1 cellular context compared by ENCODE assay signal in the genomic region with DNA sequence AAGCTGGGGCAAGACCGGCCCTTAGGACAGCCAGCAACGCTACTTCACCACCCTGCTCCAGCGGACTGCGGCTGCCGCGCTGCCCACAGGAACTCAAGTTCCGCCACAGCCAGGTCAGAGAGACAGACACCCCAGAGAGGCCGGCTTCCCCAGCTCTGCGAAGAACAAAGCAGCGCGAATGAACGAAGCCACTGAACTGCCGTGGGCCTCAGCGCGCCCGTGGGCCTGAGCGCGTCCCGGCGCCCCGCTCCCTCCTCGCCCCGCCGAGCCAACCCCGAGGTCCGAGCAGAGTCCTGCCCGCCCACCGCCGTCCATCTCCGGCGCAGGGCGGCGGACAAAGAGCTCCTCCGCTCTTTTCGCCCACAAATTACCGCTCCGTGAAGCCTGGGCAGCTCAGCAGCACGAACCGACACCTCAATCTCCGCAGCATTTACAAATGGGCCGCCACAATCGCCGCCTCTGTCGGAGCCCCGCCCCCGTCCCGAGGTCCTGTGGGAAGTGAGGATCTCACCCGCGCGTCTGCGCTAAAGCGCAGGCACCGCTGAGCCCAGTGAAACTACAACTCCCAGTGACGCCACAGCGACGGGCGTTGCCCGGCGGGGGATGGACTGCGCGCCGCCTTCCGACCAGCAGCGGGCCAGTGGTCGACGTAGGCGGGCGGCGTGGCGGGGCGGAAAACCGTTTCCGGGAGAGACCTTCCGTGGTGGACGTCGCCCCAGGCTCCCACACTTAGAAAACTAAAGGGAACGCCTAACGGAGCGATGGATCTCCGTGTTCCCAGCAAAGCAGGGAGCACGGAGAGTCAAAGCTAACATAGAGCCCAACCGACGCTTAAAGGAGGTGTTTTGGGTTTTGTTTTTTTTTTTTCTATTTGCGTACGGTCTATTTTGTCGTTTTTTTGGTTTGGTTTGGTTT.
A peak's percentile ranks its signal among the peaks of the same experiment; 100 is the strongest.
TF ChIP-seq lines count a peak whose summit lies in the region.

No MANE protein-coding gene starts in this region.

TF ChIP-seq in HepG2, 621 proteins besides CTCF, POLR2A, EP300 and RAD21 (continued from another document and continues in another):
- TF ChIP-seq, protein P1, sequence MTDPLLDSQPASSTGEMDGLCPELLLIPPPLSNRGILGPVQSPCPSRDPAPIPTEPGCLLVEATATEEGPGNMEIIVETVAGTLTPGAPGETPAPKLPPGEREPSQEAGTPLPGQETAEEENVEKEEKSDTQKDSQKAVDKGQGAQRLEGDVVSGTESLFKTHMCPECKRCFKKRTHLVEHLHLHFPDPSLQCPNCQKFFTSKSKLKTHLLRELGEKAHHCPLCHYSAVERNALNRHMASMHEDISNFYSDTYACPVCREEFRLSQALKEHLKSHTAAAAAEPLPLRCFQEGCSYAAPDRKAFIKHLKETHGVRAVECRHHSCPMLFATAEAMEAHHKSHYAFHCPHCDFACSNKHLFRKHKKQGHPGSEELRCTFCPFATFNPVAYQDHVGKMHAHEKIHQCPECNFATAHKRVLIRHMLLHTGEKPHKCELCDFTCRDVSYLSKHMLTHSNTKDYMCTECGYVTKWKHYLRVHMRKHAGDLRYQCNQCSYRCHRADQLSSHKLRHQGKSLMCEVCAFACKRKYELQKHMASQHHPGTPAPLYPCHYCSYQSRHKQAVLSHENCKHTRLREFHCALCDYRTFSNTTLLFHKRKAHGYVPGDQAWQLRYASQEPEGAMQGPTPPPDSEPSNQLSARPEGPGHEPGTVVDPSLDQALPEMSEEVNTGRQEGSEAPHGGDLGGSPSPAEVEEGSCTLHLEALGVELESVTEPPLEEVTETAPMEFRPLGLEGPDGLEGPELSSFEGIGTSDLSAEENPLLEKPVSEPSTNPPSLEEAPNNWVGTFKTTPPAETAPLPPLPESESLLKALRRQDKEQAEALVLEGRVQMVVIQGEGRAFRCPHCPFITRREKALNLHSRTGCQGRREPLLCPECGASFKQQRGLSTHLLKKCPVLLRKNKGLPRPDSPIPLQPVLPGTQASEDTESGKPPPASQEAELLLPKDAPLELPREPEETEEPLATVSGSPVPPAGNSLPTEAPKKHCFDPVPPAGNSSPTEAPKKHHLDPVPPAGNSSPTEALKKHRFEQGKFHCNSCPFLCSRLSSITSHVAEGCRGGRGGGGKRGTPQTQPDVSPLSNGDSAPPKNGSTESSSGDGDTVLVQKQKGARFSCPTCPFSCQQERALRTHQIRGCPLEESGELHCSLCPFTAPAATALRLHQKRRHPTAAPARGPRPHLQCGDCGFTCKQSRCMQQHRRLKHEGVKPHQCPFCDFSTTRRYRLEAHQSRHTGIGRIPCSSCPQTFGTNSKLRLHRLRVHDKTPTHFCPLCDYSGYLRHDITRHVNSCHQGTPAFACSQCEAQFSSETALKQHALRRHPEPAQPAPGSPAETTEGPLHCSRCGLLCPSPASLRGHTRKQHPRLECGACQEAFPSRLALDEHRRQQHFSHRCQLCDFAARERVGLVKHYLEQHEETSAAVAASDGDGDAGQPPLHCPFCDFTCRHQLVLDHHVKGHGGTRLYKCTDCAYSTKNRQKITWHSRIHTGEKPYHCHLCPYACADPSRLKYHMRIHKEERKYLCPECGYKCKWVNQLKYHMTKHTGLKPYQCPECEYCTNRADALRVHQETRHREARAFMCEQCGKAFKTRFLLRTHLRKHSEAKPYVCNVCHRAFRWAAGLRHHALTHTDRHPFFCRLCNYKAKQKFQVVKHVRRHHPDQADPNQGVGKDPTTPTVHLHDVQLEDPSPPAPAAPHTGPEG (CRISPR knock-in tag; IDR thresholded peaks at IDR 0.05) = peak; percentile 46; the same call in 1 of the 2 replicates
- TF ChIP-seq, protein P2, sequence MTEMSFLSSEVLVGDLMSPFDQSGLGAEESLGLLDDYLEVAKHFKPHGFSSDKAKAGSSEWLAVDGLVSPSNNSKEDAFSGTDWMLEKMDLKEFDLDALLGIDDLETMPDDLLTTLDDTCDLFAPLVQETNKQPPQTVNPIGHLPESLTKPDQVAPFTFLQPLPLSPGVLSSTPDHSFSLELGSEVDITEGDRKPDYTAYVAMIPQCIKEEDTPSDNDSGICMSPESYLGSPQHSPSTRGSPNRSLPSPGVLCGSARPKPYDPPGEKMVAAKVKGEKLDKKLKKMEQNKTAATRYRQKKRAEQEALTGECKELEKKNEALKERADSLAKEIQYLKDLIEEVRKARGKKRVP (CRISPR knock-in tag; IDR thresholded peaks at IDR 0.05) = peak in 1 of 2 experiments; percentile 56; a peak in 1 of 4 replicates
- TF ChIP-seq, protein P3, sequence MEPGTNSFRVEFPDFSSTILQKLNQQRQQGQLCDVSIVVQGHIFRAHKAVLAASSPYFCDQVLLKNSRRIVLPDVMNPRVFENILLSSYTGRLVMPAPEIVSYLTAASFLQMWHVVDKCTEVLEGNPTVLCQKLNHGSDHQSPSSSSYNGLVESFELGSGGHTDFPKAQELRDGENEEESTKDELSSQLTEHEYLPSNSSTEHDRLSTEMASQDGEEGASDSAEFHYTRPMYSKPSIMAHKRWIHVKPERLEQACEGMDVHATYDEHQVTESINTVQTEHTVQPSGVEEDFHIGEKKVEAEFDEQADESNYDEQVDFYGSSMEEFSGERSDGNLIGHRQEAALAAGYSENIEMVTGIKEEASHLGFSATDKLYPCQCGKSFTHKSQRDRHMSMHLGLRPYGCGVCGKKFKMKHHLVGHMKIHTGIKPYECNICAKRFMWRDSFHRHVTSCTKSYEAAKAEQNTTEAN (CRISPR knock-in tag; conservative IDR thresholded peaks at IDR 0.05) = no peak
- TF ChIP-seq NFE2L2 (IDR thresholded peaks at IDR 0.05; ENCODE audit: low read length) = 0 out of 2 replicates have a peak, but pooled peaks have one; percentile 5
- peak; percentile 74 for TF ChIP-seq DMAP1 (CRISPR knock-in tag; IDR thresholded peaks at IDR 0.05)
- no peak for TF ChIP-seq SIX4 (CRISPR knock-in tag; IDR thresholded peaks at IDR 0.05)
- TF ChIP-seq SP140L (CRISPR knock-in tag; IDR thresholded peaks at IDR 0.05; ENCODE audit: borderline replicate concordance) = no peak
- no peak for TF ChIP-seq ZSCAN12 (CRISPR knock-in tag; IDR thresholded peaks at IDR 0.05)
- TF ChIP-seq ZNF839 (CRISPR knock-in tag; IDR thresholded peaks at IDR 0.05; ENCODE audit: borderline replicate concordance) = no peak
- TF ChIP-seq ZNF543 (CRISPR knock-in tag; IDR thresholded peaks at IDR 0.05) = no peak
- TF ChIP-seq HNF4A (CRISPR knock-in tag; IDR thresholded peaks at IDR 0.05) = no peak
- TF ChIP-seq, protein P4, sequence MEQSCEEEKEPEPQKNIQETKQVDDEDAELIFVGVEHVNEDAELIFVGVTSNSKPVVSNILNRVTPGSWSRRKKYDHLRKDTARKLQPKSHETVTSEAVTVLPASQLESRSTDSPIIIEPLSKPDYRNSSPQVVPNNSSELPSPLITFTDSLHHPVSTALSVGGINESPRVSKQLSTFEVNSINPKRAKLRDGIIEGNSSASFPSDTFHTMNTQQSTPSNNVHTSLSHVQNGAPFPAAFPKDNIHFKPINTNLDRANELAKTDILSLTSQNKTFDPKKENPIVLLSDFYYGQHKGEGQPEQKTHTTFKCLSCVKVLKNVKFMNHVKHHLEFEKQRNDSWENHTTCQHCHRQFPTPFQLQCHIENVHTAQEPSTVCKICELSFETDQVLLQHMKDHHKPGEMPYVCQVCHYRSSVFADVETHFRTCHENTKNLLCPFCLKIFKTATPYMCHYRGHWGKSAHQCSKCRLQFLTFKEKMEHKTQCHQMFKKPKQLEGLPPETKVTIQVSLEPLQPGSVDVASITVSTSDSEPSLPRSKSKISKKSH (CRISPR knock-in tag; IDR thresholded peaks at IDR 0.05; ENCODE audit: borderline replicate concordance) = peak; percentile 35; the same call in 1 of the 2 replicates
- TF ChIP-seq, protein P5, sequence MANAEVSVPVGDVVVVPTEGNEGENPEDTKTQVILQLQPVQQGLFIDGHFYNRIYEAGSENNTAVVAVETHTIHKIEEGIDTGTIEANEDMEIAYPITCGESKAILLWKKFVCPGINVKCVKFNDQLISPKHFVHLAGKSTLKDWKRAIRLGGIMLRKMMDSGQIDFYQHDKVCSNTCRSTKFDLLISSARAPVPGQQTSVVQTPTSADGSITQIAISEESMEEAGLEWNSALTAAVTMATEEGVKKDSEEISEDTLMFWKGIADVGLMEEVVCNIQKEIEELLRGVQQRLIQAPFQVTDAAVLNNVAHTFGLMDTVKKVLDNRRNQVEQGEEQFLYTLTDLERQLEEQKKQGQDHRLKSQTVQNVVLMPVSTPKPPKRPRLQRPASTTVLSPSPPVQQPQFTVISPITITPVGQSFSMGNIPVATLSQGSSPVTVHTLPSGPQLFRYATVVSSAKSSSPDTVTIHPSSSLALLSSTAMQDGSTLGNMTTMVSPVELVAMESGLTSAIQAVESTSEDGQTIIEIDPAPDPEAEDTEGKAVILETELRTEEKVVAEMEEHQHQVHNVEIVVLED (CRISPR knock-in tag; IDR thresholded peaks at IDR 0.05; ENCODE audit: borderline replicate concordance) = peak; percentile 96
- peak; percentile 88 for TF ChIP-seq ELF3 (CRISPR knock-in tag; IDR thresholded peaks at IDR 0.05)
- TF ChIP-seq, protein P6, sequence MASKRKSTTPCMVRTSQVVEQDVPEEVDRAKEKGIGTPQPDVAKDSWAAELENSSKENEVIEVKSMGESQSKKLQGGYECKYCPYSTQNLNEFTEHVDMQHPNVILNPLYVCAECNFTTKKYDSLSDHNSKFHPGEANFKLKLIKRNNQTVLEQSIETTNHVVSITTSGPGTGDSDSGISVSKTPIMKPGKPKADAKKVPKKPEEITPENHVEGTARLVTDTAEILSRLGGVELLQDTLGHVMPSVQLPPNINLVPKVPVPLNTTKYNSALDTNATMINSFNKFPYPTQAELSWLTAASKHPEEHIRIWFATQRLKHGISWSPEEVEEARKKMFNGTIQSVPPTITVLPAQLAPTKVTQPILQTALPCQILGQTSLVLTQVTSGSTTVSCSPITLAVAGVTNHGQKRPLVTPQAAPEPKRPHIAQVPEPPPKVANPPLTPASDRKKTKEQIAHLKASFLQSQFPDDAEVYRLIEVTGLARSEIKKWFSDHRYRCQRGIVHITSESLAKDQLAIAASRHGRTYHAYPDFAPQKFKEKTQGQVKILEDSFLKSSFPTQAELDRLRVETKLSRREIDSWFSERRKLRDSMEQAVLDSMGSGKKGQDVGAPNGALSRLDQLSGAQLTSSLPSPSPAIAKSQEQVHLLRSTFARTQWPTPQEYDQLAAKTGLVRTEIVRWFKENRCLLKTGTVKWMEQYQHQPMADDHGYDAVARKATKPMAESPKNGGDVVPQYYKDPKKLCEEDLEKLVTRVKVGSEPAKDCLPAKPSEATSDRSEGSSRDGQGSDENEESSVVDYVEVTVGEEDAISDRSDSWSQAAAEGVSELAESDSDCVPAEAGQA (IDR thresholded peaks at IDR 0.05; ENCODE audit: low read depth) = peak; percentile 53; the same call in 1 of the 2 replicates
- TF ChIP-seq, protein P6 (CRISPR knock-in tag; IDR thresholded peaks at IDR 0.05; ENCODE audit: borderline replicate concordance) = no peak
- TF ChIP-seq ZNF33B (CRISPR knock-in tag; IDR thresholded peaks at IDR 0.05) = no peak
- peak; percentile 13; the same call in 1 of the 2 replicates for TF ChIP-seq TBX3 (IDR thresholded peaks at IDR 0.05; ENCODE audit: borderline replicate concordance)
- TF ChIP-seq JARID2 (CRISPR knock-in tag; IDR thresholded peaks at IDR 0.05; ENCODE audit: insufficient replicate concordance) = no peak
- TF ChIP-seq ZBTB20 (CRISPR knock-in tag; IDR thresholded peaks at IDR 0.05; ENCODE audit: borderline replicate concordance, low read depth) = no peak
- peak; percentile 36; the same call in 1 of the 2 replicates for TF ChIP-seq MED1 (CRISPR knock-in tag; IDR thresholded peaks at IDR 0.05)
- TF ChIP-seq ZNF709 (CRISPR knock-in tag; IDR thresholded peaks at IDR 0.05) = peak; percentile 33; the same call in 1 of the 2 replicates
- TF ChIP-seq ZNF251 (CRISPR knock-in tag; IDR thresholded peaks at IDR 0.05) = no peak
- no peak for TF ChIP-seq ZFP62 (CRISPR knock-in tag; IDR thresholded peaks at IDR 0.05)
- no peak; the same call in 1 of the 2 replicates for TF ChIP-seq ZNF441 (CRISPR knock-in tag; IDR thresholded peaks at IDR 0.05; ENCODE audit: borderline replicate concordance)
- TF ChIP-seq NRL (CRISPR knock-in tag; IDR thresholded peaks at IDR 0.05; ENCODE audit: borderline replicate concordance) = peak; percentile 82; the same call in 1 of the 2 replicates
- TF ChIP-seq, protein P7, sequence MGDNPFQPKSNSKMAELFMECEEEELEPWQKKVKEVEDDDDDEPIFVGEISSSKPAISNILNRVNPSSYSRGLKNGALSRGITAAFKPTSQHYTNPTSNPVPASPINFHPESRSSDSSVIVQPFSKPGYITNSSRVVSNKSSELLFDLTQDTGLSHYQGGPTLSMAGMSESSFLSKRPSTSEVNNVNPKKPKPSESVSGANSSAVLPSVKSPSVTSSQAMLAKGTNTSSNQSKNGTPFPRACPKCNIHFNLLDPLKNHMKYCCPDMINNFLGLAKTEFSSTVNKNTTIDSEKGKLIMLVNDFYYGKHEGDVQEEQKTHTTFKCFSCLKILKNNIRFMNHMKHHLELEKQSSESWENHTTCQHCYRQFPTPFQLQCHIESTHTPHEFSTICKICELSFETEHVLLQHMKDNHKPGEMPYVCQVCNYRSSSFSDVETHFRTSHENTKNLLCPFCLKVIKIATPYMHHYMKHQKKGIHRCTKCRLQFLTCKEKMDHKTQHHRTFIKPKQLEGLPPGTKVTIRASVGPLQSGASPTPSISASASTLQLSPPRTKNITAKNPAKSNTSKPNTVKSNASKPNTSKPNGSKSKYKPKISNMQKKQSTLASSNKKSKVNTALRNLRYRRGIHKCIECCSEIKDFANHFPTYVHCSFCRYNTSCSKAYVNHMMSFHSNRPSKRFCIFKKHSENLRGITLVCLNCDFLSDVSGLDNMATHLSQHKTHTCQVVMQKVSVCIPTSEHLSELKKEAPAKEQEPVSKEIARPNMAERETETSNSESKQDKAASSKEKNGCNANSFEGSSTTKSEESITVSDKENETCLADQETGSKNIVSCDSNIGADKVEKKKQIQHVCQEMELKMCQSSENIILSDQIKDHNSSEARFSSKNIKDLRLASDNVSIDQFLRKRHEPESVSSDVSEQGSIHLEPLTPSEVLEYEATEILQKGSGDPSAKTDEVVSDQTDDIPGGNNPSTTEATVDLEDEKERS (CRISPR knock-in tag; IDR thresholded peaks at IDR 0.05) = peak; percentile 75
- no peak for TF ChIP-seq SOX6 (IDR thresholded peaks at IDR 0.05)
- TF ChIP-seq SOX6 (CRISPR knock-in tag; IDR thresholded peaks at IDR 0.05) = peak; percentile 68
- TF ChIP-seq ZKSCAN1 (IDR thresholded peaks at IDR 0.05; ENCODE audit: low read length) = no peak
- TF ChIP-seq RBM39 (IDR thresholded peaks at IDR 0.05; ENCODE audit: low read depth, low read length, poor library complexity, severe bottlenecking) = peak; percentile 82
